21 cellular contexts compared by ENCODE assay signal in the genomic region with DNA sequence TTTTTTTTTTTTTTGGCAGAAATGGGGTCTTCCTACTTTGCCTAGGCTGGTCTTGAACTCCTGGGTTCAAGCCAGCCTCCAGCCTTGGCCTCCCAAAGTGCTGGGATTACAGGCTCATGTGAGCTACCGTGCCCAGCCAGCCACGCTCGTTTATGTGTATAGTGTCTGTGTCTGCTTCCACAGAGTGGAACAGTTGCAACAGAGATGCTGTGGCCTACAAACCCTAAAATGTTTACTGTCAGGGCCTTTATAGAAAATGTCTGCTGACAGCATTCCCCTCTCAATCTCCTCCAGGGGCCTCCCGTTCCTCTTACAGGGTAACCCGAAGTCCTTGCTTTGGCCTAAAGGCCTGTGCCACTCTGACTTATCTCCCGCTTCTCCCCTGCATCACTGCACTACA.
DNase-seq lines count a peak whose midpoint lies in the region; ATAC-seq and TF ChIP-seq lines count a peak whose summit lies in the region.
"Had no signal": no experiment of that assay in that cellular context is flagged by ENCODE, and none has a peak within 500 bp of the region (broad histone marks: within the 10 kb centered on the region; RNA-seq: fewer than 3 reads in every experiment).

No MANE protein-coding gene starts in this region.

- H3K4me3 Mint-ChIP-seq in activated CD8-positive, alpha-beta memory T cell treated with anti-CD3 and anti-CD28 coated beads, Interleukin-2, amount 10 ng/mL, durations not matched to agents 7 days and 5 days = no peak overlapping the region
- H3K4me3 Mint-ChIP-seq in neural crest cell = no peak overlapping the region
- H3K4me3 Mint-ChIP-seq: B cell; CD4-positive, CD25-positive, alpha-beta regulatory T cell; CD8-positive, alpha-beta T cell had no signal

- DNase-seq in activated CD8-positive, alpha-beta memory T cell treated with anti-CD3 and anti-CD28 coated beads, Interleukin-2, amount 10 ng/mL, durations not matched to agents 7 days and 5 days = peak; percentile 15
- DNase-seq in activated CD8-positive, alpha-beta memory T cell treated with anti-CD3 and anti-CD28 coated beads, Interleukin-2, amount 50 U/mL, for 4 hours = no peak
- DNase-seq in neural crest cell (ENCODE audit: low read depth, low spot score) (no peak), retina (peak; percentile 13), NCI-H2196 (lab: John Stamatoyannopoulos, UW; ENCODE audit: unreplicated experiment) (no peak), NCI-H510A (lab: John Stamatoyannopoulos, UW) (no peak), left ventricle myocardium superior (no peak)
- DNase-seq: Caco-2; CD4-positive, CD25-positive, alpha-beta regulatory T cell; CD8-positive, alpha-beta T cell; DMS153; DND-41; GM23248; H7; HCEC 1CT had no signal

- CTCF ChIA-PET in activated CD8-positive, alpha-beta memory T cell treated with anti-CD3 and anti-CD28 coated beads, Interleukin-2, amount 10 ng/mL, durations not matched to agents 7 days and 5 days (lab: Charles Lee) = interaction anchor here (2.5 kb wide), 1 partner anchor 17 kb away, joined by 13 read pairs; no protein-coding TSS in a partner anchor

- no peaks in the 10 kb centered on the region for H3K9me3 Mint-ChIP-seq in activated CD8-positive, alpha-beta memory T cell treated with anti-CD3 and anti-CD28 coated beads, Interleukin-2, amount 10 ng/mL, durations not matched to agents 7 days and 5 days (ENCODE audit: low read depth)
- H3K9me3 Mint-ChIP-seq in neural crest cell = no peaks in the 10 kb centered on the region
- H3K9me3 Mint-ChIP-seq: CD8-positive, alpha-beta T cell had no signal

- H3K36me3 Mint-ChIP-seq in activated CD8-positive, alpha-beta memory T cell treated with anti-CD3 and anti-CD28 coated beads, Interleukin-2, amount 10 ng/mL, durations not matched to agents 7 days and 5 days = no peaks in the 10 kb centered on the region
- H3K36me3 Mint-ChIP-seq in neural crest cell (ENCODE audit: low read depth) = no peaks in the 10 kb centered on the region
- H3K36me3 Mint-ChIP-seq: CD4-positive, CD25-positive, alpha-beta regulatory T cell; CD8-positive, alpha-beta T cell had no signal

- peaks cover 2% of the 10 kb centered on the region for H3K4me1 Mint-ChIP-seq in activated CD8-positive, alpha-beta memory T cell treated with anti-CD3 and anti-CD28 coated beads, Interleukin-2, amount 10 ng/mL, durations not matched to agents 7 days and 5 days
- H3K4me1 Mint-ChIP-seq in neural crest cell = peaks cover 15% of the 10 kb centered on the region
- H3K4me1 Mint-ChIP-seq: B cell had no signal

- peak overlapping the region; percentile 68; the same call in 1 of the 2 replicates for H3K27ac ChIP-seq in VCaP
- H3K27ac ChIP-seq: 22Rv1, BLaER1, C4-2B, GM23248 had no signal

- ATAC-seq in activated CD8-positive, alpha-beta memory T cell treated with anti-CD3 and anti-CD28 coated beads, Interleukin-2, amount 10 ng/mL, durations not matched to agents 7 days and 5 days = no peak
- no peak for ATAC-seq in left ventricle myocardium superior
- ATAC-seq: CD8-positive, alpha-beta T cell; GM12878 had no signal

- TF ChIP-seq CTCF in VCaP (conservative IDR thresholded peaks at IDR 0.05) = no peak
- TF ChIP-seq CTCF in neural crest cell (conservative IDR thresholded peaks at IDR 0.05) = no peak

- intact Hi-C loops in left ventricle myocardium superior (cut with micrococcal nuclease) = no loop called here

- H3K27ac Mint-ChIP-seq in activated CD8-positive, alpha-beta memory T cell treated with anti-CD3 and anti-CD28 coated beads, Interleukin-2, amount 10 ng/mL, durations not matched to agents 7 days and 5 days = no peak overlapping the region
- H3K27ac Mint-ChIP-seq in neural crest cell (ENCODE audit: unreplicated experiment) = peak overlapping the region; percentile 2
- H3K27ac Mint-ChIP-seq: B cell; CD4-positive, CD25-positive, alpha-beta regulatory T cell; CD8-positive, alpha-beta T cell had no signal

- peaks cover 32% of the 10 kb centered on the region for H3K27me3 Mint-ChIP-seq in activated CD8-positive, alpha-beta memory T cell treated with anti-CD3 and anti-CD28 coated beads, Interleukin-2, amount 10 ng/mL, durations not matched to agents 7 days and 5 days
- H3K27me3 Mint-ChIP-seq in neural crest cell (ENCODE audit: low read depth) = peaks cover 69% of the 10 kb centered on the region

Comparison
In these comparisons a context has a peak if more than half of its experiments do, and no peak if none do; other contexts are left out.
1. DNase-seq: peak in activated CD8-positive, alpha-beta memory T cell treated with anti-CD3 and anti-CD28 coated beads, Interleukin-2, amount 10 ng/mL, durations not matched to agents 7 days and 5 days (single experiment) and retina (single experiment); none in activated CD8-positive, alpha-beta memory T cell treated with anti-CD3 and anti-CD28 coated beads, Interleukin-2, amount 50 U/mL, for 4 hours (single experiment), neural crest cell (single experiment), NCI-H2196 (single experiment), NCI-H510A (single experiment) and left ventricle myocardium superior (single experiment).